Comparison of ENCODE assay signal across 1 cellular context in the genomic region with DNA sequence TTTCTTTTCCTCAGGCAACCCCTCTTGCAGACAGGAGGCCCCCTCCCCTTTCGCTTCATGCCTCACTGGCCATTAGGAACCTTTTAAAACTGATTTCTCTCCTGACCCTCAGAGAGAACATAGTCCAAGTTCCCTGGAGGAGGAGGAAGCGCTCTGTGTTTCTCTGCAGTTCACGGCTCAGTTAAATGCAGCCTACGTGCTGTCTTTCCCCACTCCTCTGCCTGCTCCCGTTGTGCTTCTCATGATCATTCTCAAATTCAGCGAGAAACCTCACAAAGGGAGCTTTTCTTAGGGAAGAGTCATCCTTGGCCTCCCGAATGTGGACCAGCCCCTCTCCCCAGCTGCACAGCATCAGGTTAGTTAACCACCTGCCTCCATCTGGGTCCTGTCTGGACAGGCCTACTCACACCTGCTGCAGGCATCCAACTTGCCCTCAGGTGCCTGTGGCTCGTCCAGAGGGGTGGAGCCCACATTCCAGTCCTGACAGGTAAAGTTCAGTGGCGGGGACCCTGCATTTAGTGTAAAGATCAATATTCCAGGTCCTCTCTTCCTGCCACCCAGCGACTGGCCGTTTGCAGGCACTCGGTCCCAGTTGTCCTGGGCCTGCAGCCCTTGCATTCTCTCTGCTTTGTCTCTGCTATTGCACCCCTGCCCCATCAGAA.
TF ChIP-seq lines count a peak whose summit lies in the region.

No MANE protein-coding gene starts in this region.

TF ChIP-seq in HCT116, 20 proteins besides CTCF, POLR2A, EP300 and RAD21 (continued from another document):
- TF ChIP-seq, protein P1, sequence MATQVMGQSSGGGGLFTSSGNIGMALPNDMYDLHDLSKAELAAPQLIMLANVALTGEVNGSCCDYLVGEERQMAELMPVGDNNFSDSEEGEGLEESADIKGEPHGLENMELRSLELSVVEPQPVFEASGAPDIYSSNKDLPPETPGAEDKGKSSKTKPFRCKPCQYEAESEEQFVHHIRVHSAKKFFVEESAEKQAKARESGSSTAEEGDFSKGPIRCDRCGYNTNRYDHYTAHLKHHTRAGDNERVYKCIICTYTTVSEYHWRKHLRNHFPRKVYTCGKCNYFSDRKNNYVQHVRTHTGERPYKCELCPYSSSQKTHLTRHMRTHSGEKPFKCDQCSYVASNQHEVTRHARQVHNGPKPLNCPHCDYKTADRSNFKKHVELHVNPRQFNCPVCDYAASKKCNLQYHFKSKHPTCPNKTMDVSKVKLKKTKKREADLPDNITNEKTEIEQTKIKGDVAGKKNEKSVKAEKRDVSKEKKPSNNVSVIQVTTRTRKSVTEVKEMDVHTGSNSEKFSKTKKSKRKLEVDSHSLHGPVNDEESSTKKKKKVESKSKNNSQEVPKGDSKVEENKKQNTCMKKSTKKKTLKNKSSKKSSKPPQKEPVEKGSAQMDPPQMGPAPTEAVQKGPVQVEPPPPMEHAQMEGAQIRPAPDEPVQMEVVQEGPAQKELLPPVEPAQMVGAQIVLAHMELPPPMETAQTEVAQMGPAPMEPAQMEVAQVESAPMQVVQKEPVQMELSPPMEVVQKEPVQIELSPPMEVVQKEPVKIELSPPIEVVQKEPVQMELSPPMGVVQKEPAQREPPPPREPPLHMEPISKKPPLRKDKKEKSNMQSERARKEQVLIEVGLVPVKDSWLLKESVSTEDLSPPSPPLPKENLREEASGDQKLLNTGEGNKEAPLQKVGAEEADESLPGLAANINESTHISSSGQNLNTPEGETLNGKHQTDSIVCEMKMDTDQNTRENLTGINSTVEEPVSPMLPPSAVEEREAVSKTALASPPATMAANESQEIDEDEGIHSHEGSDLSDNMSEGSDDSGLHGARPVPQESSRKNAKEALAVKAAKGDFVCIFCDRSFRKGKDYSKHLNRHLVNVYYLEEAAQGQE (IDR thresholded peaks at IDR 0.05; ENCODE audit: low read depth), result no peak
- no peak for TF ChIP-seq SIN3A (IDR thresholded peaks at IDR 0.05; ENCODE audit: low read depth)
- TF ChIP-seq CEBPB (IDR thresholded peaks at IDR 0.05; ENCODE audit: low read depth), result no peak
- TF ChIP-seq, protein P2, sequence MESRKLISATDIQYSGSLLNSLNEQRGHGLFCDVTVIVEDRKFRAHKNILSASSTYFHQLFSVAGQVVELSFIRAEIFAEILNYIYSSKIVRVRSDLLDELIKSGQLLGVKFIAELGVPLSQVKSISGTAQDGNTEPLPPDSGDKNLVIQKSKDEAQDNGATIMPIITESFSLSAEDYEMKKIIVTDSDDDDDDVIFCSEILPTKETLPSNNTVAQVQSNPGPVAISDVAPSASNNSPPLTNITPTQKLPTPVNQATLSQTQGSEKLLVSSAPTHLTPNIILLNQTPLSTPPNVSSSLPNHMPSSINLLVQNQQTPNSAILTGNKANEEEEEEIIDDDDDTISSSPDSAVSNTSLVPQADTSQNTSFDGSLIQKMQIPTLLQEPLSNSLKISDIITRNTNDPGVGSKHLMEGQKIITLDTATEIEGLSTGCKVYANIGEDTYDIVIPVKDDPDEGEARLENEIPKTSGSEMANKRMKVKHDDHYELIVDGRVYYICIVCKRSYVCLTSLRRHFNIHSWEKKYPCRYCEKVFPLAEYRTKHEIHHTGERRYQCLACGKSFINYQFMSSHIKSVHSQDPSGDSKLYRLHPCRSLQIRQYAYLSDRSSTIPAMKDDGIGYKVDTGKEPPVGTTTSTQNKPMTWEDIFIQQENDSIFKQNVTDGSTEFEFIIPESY (IDR thresholded peaks at IDR 0.05; ENCODE audit: extremely low read depth, insufficient replicate concordance, low read length), result no peak
- no peak for TF ChIP-seq EZH2 (IDR thresholded peaks at IDR 0.05)
- no peak for TF ChIP-seq CBX3 (IDR thresholded peaks at IDR 0.05; ENCODE audit: low read depth)
- no peak for TF ChIP-seq YY1 (IDR thresholded peaks at IDR 0.05; ENCODE audit: extremely low read depth, insufficient replicate concordance, low read depth, low read length)
- no peak for TF ChIP-seq EGR1 (IDR thresholded peaks at IDR 0.05; ENCODE audit: low read depth)
- no peak for TF ChIP-seq FOSL1 (IDR thresholded peaks at IDR 0.05; ENCODE audit: low read depth)
- TF ChIP-seq ZFX (IDR thresholded peaks at IDR 0.05), result no peak
- TF ChIP-seq ELF1 (IDR thresholded peaks at IDR 0.05; ENCODE audit: borderline replicate concordance, low read depth), result no peak
- no peak for TF ChIP-seq JUND (IDR thresholded peaks at IDR 0.05)
